13 cellular contexts compared by ENCODE assay signal in the genomic region with DNA sequence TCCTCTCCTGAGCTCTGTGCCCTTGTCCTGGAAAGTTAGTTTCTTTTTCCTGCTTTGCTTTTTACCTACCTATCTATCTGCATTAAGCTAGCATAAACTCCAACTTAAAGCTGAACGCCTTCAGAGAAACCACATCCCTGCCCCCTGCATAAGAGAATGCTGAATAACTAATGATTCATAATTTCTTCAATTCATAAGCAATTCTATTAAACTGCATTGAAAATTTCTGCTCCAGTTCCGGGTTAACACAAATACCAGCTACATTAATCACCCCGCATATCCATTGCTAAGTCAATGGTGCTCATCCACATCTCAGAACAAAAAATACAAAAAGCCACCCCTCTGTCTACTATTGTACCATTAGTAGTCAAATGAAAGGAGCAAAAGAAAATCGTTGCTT.
A peak's percentile ranks its signal among the peaks of the same experiment; 100 is the strongest.
DNase-seq lines count a peak whose midpoint lies in the region; TF ChIP-seq lines count a peak whose summit lies in the region.
"Had no signal": no experiment of that assay in that cellular context is flagged by ENCODE, and none has a peak within 500 bp of the region (broad histone marks: within the 10 kb centered on the region; RNA-seq: fewer than 3 reads in every experiment).

No MANE protein-coding gene starts in this region.

- H3K27ac ChIP-seq in RWPE1 = no peak overlapping the region
- H3K27ac ChIP-seq: 22Rv1 had no signal

- H3K27ac Mint-ChIP-seq in T-helper 1 cell treated with Interleukin-12 subunit alpha and Interleukin-12 subunit beta and Interleukin-4 antibody, amounts not matched to agents 30 μg/mL and 1 μg/mL, for 36 hours = peak overlapping the region; percentile 0
- H3K27ac Mint-ChIP-seq: progenitor cell of endocrine pancreas had no signal

- peaks cover 49% of the 10 kb centered on the region for H3K4me1 ChIP-seq in skeletal muscle satellite cell (ENCODE audit: control insufficient read depth, insufficient read depth, low read length)

- H3K27me3 ChIP-seq in skeletal muscle satellite cell (ENCODE audit: control insufficient read depth, insufficient read depth, low read length) = no peaks in the 10 kb centered on the region

- DNase-seq in T-helper 1 cell = no peak
- DNase-seq in RWPE1 (ENCODE audit: low spot score) = peak; percentile 83
- DNase-seq in fibroblast of gingiva (ENCODE audit: low read depth) = peak; percentile 69
- DNase-seq in NK-92 treated with Interleukin-12 subunit alpha and Interleukin-12 subunit beta, amount 100 ng/mL, for 24 hours (lab: John Stamatoyannopoulos, UW) = no peak
- no peak for DNase-seq in NCI-H446 (lab: John Stamatoyannopoulos, UW)
- DNase-seq in stimulated activated CD8-positive, alpha-beta memory T cell treated with anti-CD3 and anti-CD28 coated beads, Interleukin-4, amount 100 ng/mL, for 48 hours = no peak
- DNase-seq: activated effector memory CD4-positive, alpha-beta T cell treated with Interleukin-2 at 50 U/mL for 16 hours; mesendoderm; SHP77 treated with DMSO at 0.1 percent for 48 hours had no signal

- peaks cover 46% of the 10 kb centered on the region for H3K4me1 Mint-ChIP-seq in T-helper 1 cell treated with Interleukin-12 subunit alpha and Interleukin-12 subunit beta and Interleukin-4 antibody, amounts not matched to agents 30 μg/mL and 1 μg/mL, for 36 hours (ENCODE audit: low read depth)

- CTCF ChIA-PET in RWPE1 (lab: Yijun Ruan, JAX) = interaction anchor here (0.7 kb wide), 1 partner anchor 63 kb away, joined by 3 read pairs; no protein-coding TSS in a partner anchor

- H3K9me3 Mint-ChIP-seq in T-helper 1 cell treated with Interleukin-12 subunit alpha and Interleukin-12 subunit beta and Interleukin-4 antibody, amounts not matched to agents 30 μg/mL and 1 μg/mL, for 36 hours = peaks cover 3% of the 10 kb centered on the region

- no peaks in the 10 kb centered on the region for H3K36me3 ChIP-seq in skeletal muscle satellite cell (ENCODE audit: insufficient read depth, low read length)

- peak overlapping the region; percentile 16 for H3K4me3 ChIP-seq in skeletal muscle satellite cell (ENCODE audit: low read length)

- H3K4me3 Mint-ChIP-seq in T-helper 1 cell treated with Interleukin-12 subunit alpha and Interleukin-12 subunit beta and Interleukin-4 antibody, amounts not matched to agents 30 μg/mL and 1 μg/mL, for 36 hours = no peak overlapping the region

- POLR2A ChIA-PET in RWPE1 (lab: Yijun Ruan, JAX; ENCODE audit: low non-redundant PET) = no interaction called here

- H3K36me3 Mint-ChIP-seq in T-helper 1 cell treated with Interleukin-12 subunit alpha and Interleukin-12 subunit beta and Interleukin-4 antibody, amounts not matched to agents 30 μg/mL and 1 μg/mL, for 36 hours (ENCODE audit: low read depth) = peaks cover 18% of the 10 kb centered on the region

- TF ChIP-seq CTCF in RWPE1 (conservative IDR thresholded peaks at IDR 0.05; ENCODE audit: low read depth) = no peak

- no peaks in the 10 kb centered on the region for H3K27me3 Mint-ChIP-seq in T-helper 1 cell treated with Interleukin-12 subunit alpha and Interleukin-12 subunit beta and Interleukin-4 antibody, amounts not matched to agents 30 μg/mL and 1 μg/mL, for 36 hours (ENCODE audit: low read depth)
- H3K27me3 Mint-ChIP-seq: progenitor cell of endocrine pancreas had no signal

- H3K9ac ChIP-seq in skeletal muscle satellite cell (ENCODE audit: low read depth, low read length) = peak overlapping the region; percentile 43

- peak overlapping the region; percentile 68 for H3K4me2 ChIP-seq in skeletal muscle satellite cell (ENCODE audit: low read length)

- no peaks in the 10 kb centered on the region for H3K9me3 ChIP-seq in skeletal muscle satellite cell (replicated peaks; ENCODE audit: low read length)

Comparison
In these comparisons a context has a peak if more than half of its experiments do, and no peak if none do; other contexts are left out.
1. DNase-seq: peak in RWPE1 (single experiment) and fibroblast of gingiva (single experiment); none in T-helper 1 cell (0 of 5), NK-92 treated with Interleukin-12 subunit alpha and Interleukin-12 subunit beta, amount 100 ng/mL, for 24 hours (single experiment), NCI-H446 (0 of 2) and stimulated activated CD8-positive, alpha-beta memory T cell treated with anti-CD3 and anti-CD28 coated beads, Interleukin-4, amount 100 ng/mL, for 48 hours (single experiment).